Comparison of ENCODE assay signal across 1 cellular context in the genomic region with DNA sequence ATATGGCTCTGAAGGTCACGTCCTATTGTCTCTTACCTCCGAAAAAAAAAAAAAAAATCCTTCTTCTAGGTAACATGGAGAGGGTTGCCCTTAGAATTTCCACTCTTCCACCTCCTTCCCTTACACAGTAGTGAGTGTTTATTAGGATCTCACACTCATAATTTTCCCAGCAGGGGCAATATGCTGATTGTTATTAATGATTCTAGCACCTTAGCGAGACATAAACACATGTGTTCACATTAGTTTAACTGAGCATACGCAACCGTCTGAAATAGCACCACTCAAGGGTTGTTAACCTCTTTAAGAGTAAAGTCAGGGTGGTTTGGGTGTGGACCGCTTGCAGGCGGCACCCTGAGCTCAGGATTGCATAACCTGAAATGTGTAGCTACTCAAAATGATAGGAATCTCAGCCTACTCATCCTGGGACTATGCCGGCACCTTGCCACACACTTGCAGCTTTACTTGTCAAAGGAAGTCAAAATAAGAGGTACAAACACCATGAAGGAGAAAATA.
TF ChIP-seq lines count a peak whose summit lies in the region.

No MANE protein-coding gene starts in this region.

TF ChIP-seq in K562, 482 proteins besides CTCF, POLR2A, EP300 and RAD21 (continued from another document):
- TF ChIP-seq TAL1 (IDR thresholded peaks at IDR 0.05) (no peak), CHD2 (IDR thresholded peaks at IDR 0.05; ENCODE audit: low read depth, low read length) (no peak), ZNF324 (CRISPR knock-in tag; IDR thresholded peaks at IDR 0.05) (no peak), ZNF3 (CRISPR knock-in tag; IDR thresholded peaks at IDR 0.05) (no peak), MLLT1 (IDR thresholded peaks at IDR 0.05) (no peak), AFF1 (IDR thresholded peaks at IDR 0.05; ENCODE audit: low read depth in 1 of 2, partially characterized antibody in 2 of 2) (no peak), PKNOX1 (IDR thresholded peaks at IDR 0.05) (no peak), ZNF830 (CRISPR knock-in tag; IDR thresholded peaks at IDR 0.05) (no peak), MAFF (IDR thresholded peaks at IDR 0.05; ENCODE audit: low read length) (no peak; the same call in 1 of the 2 replicates), ZNF57 (CRISPR knock-in tag; IDR thresholded peaks at IDR 0.05) (no peak), ZKSCAN1 (IDR thresholded peaks at IDR 0.05; ENCODE audit: low read depth, low read length) (no peak), PRPF4 (IDR thresholded peaks at IDR 0.05; ENCODE audit: insufficient read depth, low read depth, low read length, poor library complexity, severe bottlenecking) (no peak), SP2 (IDR thresholded peaks at IDR 0.05; ENCODE audit: extremely low read depth, low read depth, low read length, poor library complexity, severe bottlenecking) (no peak), SNIP1 (IDR thresholded peaks at IDR 0.05; ENCODE audit: low read depth) (no peak), TCF7 (IDR thresholded peaks at IDR 0.05; ENCODE audit: borderline replicate concordance) (no peak), FOXK1 (CRISPR knock-in tag; IDR thresholded peaks at IDR 0.05; ENCODE audit: borderline replicate concordance) (no peak), DACH1 (IDR thresholded peaks at IDR 0.05; ENCODE audit: partially characterized antibody) (no peak), ZNF143 (CRISPR knock-in tag; IDR thresholded peaks at IDR 0.05) (no peak), ZBTB49 (CRISPR knock-in tag; IDR thresholded peaks at IDR 0.05; ENCODE audit: borderline replicate concordance) (no peak), ZNF445 (CRISPR knock-in tag; IDR thresholded peaks at IDR 0.05; ENCODE audit: low read depth) (no peak), MAX (CRISPR knock-in tag; IDR thresholded peaks at IDR 0.05) (no peak), ZNF518B (CRISPR knock-in tag; IDR thresholded peaks at IDR 0.05) (no peak), HDAC6 (IDR thresholded peaks at IDR 0.05; ENCODE audit: low read depth, low read length) (no peak), ZNF354B (CRISPR knock-in tag; IDR thresholded peaks at IDR 0.05) (no peak), EWSR1 (IDR thresholded peaks at IDR 0.05; ENCODE audit: borderline replicate concordance, low read depth, partially characterized antibody) (no peak), MTA2 (IDR thresholded peaks at IDR 0.05; ENCODE audit: low read depth) (no peak)
- TF ChIP-seq, protein P1, sequence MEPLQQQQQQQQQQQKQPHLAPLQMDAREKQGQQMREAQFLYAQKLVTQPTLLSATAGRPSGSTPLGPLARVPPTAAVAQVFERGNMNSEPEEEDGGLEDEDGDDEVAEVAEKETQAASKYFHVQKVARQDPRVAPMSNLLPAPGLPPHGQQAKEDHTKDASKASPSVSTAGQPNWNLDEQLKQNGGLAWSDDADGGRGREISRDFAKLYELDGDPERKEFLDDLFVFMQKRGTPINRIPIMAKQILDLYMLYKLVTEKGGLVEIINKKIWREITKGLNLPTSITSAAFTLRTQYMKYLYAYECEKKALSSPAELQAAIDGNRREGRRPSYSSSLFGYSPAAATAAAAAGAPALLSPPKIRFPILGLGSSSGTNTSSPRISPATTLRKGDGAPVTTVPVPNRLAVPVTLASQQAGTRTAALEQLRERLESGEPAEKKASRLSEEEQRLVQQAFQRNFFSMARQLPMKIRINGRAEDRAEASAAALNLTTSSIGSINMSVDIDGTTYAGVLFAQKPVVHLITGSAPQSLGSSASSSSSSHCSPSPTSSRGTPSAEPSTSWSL (CRISPR knock-in tag; IDR thresholded peaks at IDR 0.05; ENCODE audit: borderline replicate concordance) = no peak
- TF ChIP-seq, protein P2, sequence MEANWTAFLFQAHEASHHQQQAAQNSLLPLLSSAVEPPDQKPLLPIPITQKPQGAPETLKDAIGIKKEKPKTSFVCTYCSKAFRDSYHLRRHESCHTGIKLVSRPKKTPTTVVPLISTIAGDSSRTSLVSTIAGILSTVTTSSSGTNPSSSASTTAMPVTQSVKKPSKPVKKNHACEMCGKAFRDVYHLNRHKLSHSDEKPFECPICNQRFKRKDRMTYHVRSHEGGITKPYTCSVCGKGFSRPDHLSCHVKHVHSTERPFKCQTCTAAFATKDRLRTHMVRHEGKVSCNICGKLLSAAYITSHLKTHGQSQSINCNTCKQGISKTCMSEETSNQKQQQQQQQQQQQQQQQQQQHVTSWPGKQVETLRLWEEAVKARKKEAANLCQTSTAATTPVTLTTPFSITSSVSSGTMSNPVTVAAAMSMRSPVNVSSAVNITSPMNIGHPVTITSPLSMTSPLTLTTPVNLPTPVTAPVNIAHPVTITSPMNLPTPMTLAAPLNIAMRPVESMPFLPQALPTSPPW (CRISPR knock-in tag; IDR thresholded peaks at IDR 0.05) = no peak
- TF ChIP-seq, protein P3, sequence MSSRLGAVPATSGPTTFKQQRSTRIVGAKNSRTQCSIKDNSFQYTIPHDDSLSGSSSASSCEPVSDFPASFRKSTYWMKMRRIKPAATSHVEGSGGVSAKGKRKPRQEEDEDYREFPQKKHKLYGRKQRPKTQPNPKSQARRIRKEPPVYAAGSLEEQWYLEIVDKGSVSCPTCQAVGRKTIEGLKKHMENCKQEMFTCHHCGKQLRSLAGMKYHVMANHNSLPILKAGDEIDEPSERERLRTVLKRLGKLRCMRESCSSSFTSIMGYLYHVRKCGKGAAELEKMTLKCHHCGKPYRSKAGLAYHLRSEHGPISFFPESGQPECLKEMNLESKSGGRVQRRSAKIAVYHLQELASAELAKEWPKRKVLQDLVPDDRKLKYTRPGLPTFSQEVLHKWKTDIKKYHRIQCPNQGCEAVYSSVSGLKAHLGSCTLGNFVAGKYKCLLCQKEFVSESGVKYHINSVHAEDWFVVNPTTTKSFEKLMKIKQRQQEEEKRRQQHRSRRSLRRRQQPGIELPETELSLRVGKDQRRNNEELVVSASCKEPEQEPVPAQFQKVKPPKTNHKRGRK (tag; IDR thresholded peaks at IDR 0.05) = no peak
- TF ChIP-seq, protein P4, sequence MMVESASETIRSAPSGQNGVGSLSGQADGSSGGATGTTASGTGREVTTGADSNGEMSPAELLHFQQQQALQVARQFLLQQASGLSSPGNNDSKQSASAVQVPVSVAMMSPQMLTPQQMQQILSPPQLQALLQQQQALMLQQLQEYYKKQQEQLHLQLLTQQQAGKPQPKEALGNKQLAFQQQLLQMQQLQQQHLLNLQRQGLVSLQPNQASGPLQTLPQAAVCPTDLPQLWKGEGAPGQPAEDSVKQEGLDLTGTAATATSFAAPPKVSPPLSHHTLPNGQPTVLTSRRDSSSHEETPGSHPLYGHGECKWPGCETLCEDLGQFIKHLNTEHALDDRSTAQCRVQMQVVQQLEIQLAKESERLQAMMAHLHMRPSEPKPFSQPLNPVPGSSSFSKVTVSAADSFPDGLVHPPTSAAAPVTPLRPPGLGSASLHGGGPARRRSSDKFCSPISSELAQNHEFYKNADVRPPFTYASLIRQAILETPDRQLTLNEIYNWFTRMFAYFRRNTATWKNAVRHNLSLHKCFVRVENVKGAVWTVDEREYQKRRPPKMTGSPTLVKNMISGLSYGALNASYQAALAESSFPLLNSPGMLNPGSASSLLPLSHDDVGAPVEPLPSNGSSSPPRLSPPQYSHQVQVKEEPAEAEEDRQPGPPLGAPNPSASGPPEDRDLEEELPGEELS (CRISPR knock-in tag; IDR thresholded peaks at IDR 0.05; ENCODE audit: borderline replicate concordance) = no peak
